In the genomic region with DNA sequence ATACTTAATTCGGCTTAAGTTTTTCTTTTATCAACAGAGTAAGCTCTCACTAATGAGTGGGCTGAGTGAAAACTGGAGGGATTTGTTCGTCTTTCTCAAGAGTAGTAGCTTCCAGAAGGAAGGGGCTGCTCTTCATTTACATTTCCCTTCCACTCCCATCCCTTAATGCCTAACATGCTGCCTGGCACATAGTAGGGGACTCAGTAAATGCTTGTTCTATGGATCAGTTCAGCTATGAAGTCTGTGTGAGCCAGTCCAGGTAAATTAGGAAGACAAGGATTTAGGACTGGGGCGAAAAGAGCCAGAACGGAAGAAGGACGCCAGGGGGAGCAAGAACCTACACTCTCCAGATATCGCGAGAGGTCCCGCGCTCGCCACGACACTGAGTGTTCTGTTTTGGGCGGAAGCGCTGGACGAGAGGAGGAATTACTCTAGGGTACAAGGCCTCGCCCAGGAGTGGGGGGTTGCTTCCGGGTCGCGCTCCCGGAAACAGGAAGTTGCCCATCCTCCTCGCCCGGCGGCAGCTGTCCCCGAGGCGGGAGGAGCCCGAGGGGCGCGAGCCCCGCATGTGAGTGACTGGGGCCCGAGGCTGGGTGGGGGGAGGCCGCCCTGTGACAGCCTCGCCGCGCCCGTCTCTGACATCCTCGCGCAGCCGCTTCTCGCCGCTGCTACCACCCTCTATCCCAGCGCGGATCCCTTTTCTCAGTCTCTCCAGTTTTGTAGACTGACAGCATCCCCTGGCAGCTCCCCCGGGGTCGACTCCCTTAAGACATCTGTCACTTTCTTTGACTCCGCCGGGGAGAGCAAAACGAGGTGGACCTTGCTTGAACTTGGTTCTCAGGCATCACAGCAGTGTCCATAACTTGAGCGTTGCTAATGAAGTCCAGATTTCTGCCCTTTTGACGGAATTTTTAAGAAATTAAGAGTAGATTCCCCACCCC, we compare ENCODE assay signal across 8 cellular contexts. TPM values are rescaled to one million over a fixed set of nuclear protein-coding genes. Genes with fewer than 3 reads are reported as not detected.
DNase-seq lines count a peak whose midpoint lies in the region; ATAC-seq and TF ChIP-seq lines count a peak whose summit lies in the region.

A gene with protein sequence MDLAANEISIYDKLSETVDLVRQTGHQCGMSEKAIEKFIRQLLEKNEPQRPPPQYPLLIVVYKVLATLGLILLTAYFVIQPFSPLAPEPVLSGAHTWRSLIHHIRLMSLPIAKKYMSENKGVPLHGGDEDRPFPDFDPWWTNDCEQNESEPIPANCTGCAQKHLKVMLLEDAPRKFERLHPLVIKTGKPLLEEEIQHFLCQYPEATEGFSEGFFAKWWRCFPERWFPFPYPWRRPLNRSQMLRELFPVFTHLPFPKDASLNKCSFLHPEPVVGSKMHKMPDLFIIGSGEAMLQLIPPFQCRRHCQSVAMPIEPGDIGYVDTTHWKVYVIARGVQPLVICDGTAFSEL (plus strand): TSS at position 492 of the 941 bp plus-strand sequence. CDS start 13,493 bp downstream, outside the sequence.

- peaks cover 28% of the 10 kb centered on the region for H3K4me1 Mint-ChIP-seq in T-helper 17 cell

- 1% methylated on average over 45 of the region's 48 CpGs for WGBS in prostate gland
- WGBS in urinary bladder: 3% methylated on average over 48 of the region's 48 CpGs

- intact Hi-C loops in left ventricle myocardium inferior (cut with micrococcal nuclease): no loop called here
- intact Hi-C loops in prostate gland (cut with DNase I): loop anchor here (2.0 to 10.0 kb wide), 3 partner anchors 93 to 327 kb away; no protein-coding TSS in a partner anchor

- DNase-seq in NCI-H1694 treated with DMSO at 0.1 percent for 48 hours (lab: John Stamatoyannopoulos, UW) (peak; percentile 97), T-helper 17 cell (peak; percentile 92 to 96 (median 93)), amygdala (lab: John Stamatoyannopoulos, UW) (peak in 55 of 56 donors; percentile 71 to 99 (median 96)), left ventricle myocardium inferior (peak; percentile 97), prostate gland (ENCODE audit: low spot score) (peak; percentile 97)

- H3K4me3 Mint-ChIP-seq in T-helper 17 cell: peak within 1 kb of the TSS; percentile 89

- peak within 1 kb of the TSS; percentile 96 for H3K27ac Mint-ChIP-seq in T-helper 17 cell

- H3K4me3 ChIP-seq in left ventricle myocardium inferior (peak within 1 kb of the TSS; percentile 81), prostate gland (peak within 1 kb of the TSS; percentile 64 to 69), urinary bladder (ENCODE audit: low read depth, low read length) (peak within 1 kb of the TSS; percentile 59)

- TF ChIP-seq POLR2A in prostate gland (IDR thresholded peaks at IDR 0.05): peak; percentile 53

- peak within 1 kb of the TSS; percentile 93 for H3K27ac ChIP-seq in left ventricle myocardium inferior (replicated peaks)
- H3K27ac ChIP-seq in prostate gland: peak within 1 kb of the TSS; percentile 72 to 76
- peak within 1 kb of the TSS; percentile 72 for H3K27ac ChIP-seq in urinary bladder (ENCODE audit: low read depth)

- H3K36me3 ChIP-seq in left ventricle myocardium inferior (peaks cover 4% of the 10 kb centered on the region), prostate gland (no peaks in the 10 kb centered on the region), urinary bladder (ENCODE audit: insufficient read depth) (no peaks in the 10 kb centered on the region)

- peak; percentile 99 for ATAC-seq in GM18498 (IDR thresholded peaks at IDR 0.05; ENCODE audit: unreplicated experiment)
- ATAC-seq in HG02938 (IDR thresholded peaks at IDR 0.05; ENCODE audit: unreplicated experiment): peak; percentile 97
- peak; percentile 98 for ATAC-seq in T-helper 17 cell

- H3K27me3 ChIP-seq in left ventricle myocardium inferior (ENCODE audit: low read depth) (no peaks in the 10 kb centered on the region), prostate gland (replicated peaks; ENCODE audit: insufficient read depth) (no peaks in the 10 kb centered on the region)

- no peaks in the 10 kb centered on the region for H3K27me3 Mint-ChIP-seq in T-helper 17 cell

- H3K4me1 ChIP-seq in left ventricle myocardium inferior (peaks cover 55% of the 10 kb centered on the region), prostate gland (replicated peaks) (peaks cover 5% of the 10 kb centered on the region), urinary bladder (ENCODE audit: insufficient read depth) (no peaks in the 10 kb centered on the region)

- H3K36me3 Mint-ChIP-seq in T-helper 17 cell (ENCODE audit: low read depth): no peaks in the 10 kb centered on the region

- no peaks in the 10 kb centered on the region for H3K9me3 ChIP-seq in T-helper 17 cell (ENCODE audit: control insufficient read depth, low read length, poor library complexity, severe bottlenecking)
- no peaks in the 10 kb centered on the region for H3K9me3 ChIP-seq in left ventricle myocardium inferior (replicated peaks)
- no peaks in the 10 kb centered on the region for H3K9me3 ChIP-seq in prostate gland

- peak; percentile 90 for TF ChIP-seq CTCF in left ventricle myocardium inferior (IDR thresholded peaks at IDR 0.05; ENCODE audit: borderline replicate concordance)
- TF ChIP-seq CTCF in prostate gland (IDR thresholded peaks at IDR 0.05): peak; percentile 84 to 98 (median 96)

RNA-seq across cellular contexts. Expression of the gene that starts here (rescaled TPM):
- total RNA-seq in T-helper 17 cell (10 to 100 TPM; 30.9 to 36.4 TPM), left ventricle myocardium inferior (76.4 TPM), prostate gland (10 to 100 TPM; 54.9 to 96.9 TPM), urinary bladder (41.3 TPM)
- 42.2 TPM for polyA plus RNA-seq in urinary bladder

Comparison
In these comparisons a context has a peak if more than half of its experiments do, and no peak if none do; other contexts are left out.
1. Peak in every context shown above with its lines: DNase-seq, ATAC-seq, H3K4me3 ChIP-seq and H3K27ac ChIP-seq.